In the genomic region with DNA sequence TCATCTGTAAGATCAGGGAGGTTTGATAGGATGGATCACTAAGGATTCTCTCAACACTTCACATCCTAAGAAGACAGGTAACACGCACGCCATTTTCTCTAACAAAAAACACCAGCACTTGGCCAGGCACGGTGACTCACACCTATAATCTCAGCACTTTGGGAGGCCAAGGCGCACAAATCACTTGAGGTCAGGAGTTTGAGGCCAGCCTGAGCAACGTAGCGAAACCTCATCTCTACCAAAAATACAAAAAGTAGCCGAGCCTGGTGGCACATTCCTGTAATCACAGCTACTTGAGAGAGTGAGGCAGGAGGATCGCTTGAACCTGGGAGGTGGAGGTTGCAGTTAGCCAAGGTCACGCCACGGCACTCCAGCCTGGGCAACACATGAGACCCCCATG, we compare ENCODE assay signal across 1 cellular context.
TF ChIP-seq lines count a peak whose summit lies in the region.

No MANE protein-coding gene starts in this region.

TF ChIP-seq in K562, 482 proteins besides CTCF, POLR2A, EP300 and RAD21:
- TF ChIP-seq HEY1 (CRISPR knock-in tag; IDR thresholded peaks at IDR 0.05; ENCODE audit: borderline replicate concordance) (no peak), CEBPB (tag; IDR thresholded peaks at IDR 0.05) (no peak), KDM1A (IDR thresholded peaks at IDR 0.05) (peak; percentile 54 to 75; a peak in 3 of 4 replicates), RBM14 (IDR thresholded peaks at IDR 0.05; ENCODE audit: borderline replicate concordance, insufficient read depth, low read depth, low read length) (no peak), PHF8 (IDR thresholded peaks at IDR 0.05; ENCODE audit: borderline replicate concordance, low read length) (no peak)
- TF ChIP-seq, protein P1, sequence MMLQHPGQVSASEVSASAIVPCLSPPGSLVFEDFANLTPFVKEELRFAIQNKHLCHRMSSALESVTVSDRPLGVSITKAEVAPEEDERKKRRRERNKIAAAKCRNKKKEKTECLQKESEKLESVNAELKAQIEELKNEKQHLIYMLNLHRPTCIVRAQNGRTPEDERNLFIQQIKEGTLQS (IDR thresholded peaks at IDR 0.05) = peak; percentile 11; the same call in 1 of the 2 replicates
- TF ChIP-seq, protein P1 (CRISPR knock-in tag; conservative IDR thresholded peaks at IDR 0.05) = no peak
